In the genomic region with DNA sequence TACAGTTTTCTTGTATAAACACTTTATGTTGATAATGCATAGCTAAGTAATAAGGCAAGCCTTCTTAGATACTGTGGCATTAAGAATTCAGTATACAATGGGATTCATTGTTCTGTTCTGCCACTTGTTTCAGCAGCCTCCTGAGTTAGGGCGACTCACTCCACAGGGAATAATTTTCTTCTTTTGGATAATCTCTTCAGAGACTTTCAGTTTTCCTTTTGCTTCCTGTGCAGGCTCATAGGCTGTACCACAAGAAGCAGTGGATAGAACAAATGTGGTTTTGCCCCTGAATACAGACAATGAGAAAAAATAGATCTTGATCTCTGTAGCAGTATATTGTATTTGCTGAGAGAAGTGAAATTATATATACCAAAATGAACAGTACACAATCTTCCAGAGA, we compare ENCODE assay signal across 14 cellular contexts.
DNase-seq lines count a peak whose midpoint lies in the region; ATAC-seq and TF ChIP-seq lines count a peak whose summit lies in the region.
"Had no signal": no experiment of that assay in that cellular context is flagged by ENCODE, and none has a peak within 500 bp of the region (broad histone marks: within the 10 kb centered on the region; RNA-seq: fewer than 3 reads in every experiment).

No MANE protein-coding gene starts in this region.

- H3K79me2 ChIP-seq in neural progenitor cell (ENCODE audit: low read depth) = no peaks in the 10 kb centered on the region

- H3K27me3 ChIP-seq in neural progenitor cell (no peaks in the 10 kb centered on the region), lower lobe of right lung (ENCODE audit: low read depth) (no peaks in the 10 kb centered on the region)
- H3K27me3 ChIP-seq: uterus had no signal

- intact Hi-C loops in lower lobe of right lung (cut with DNase I) = loop anchor here (10.0 kb wide), 1 partner anchor 579 kb away; no protein-coding TSS in a partner anchor

- peaks cover 39% of the 10 kb centered on the region for H3K4me1 Mint-ChIP-seq in neural progenitor cell

- H3K4me1 ChIP-seq in neural progenitor cell (no peaks in the 10 kb centered on the region), lower lobe of right lung (peaks cover 4% of the 10 kb centered on the region)
- H3K4me1 ChIP-seq: uterus had no signal

- H3K4me3 Mint-ChIP-seq in neural progenitor cell = no peak overlapping the region
- H3K4me3 Mint-ChIP-seq: naive B cell had no signal

- H3K4me2 ChIP-seq in neural progenitor cell = no peak overlapping the region

- no peak overlapping the region for H3K27ac Mint-ChIP-seq in neural progenitor cell

- H4K20me1 ChIP-seq in neural progenitor cell (ENCODE audit: low read depth) = no peaks in the 10 kb centered on the region

- no peaks in the 10 kb centered on the region for H3F3A ChIP-seq in neural progenitor cell (ENCODE audit: low read depth)

- H3K27ac ChIP-seq in neural progenitor cell (no peak overlapping the region), lower lobe of right lung (no peak overlapping the region)
- H3K27ac ChIP-seq: uterus had no signal

- no peak overlapping the region for H2AFZ ChIP-seq in neural progenitor cell (replicated peaks)

- DNase-seq in EH (ENCODE audit: low read depth) = peak; percentile 32
- peak; percentile 64 for DNase-seq in NCI-H526 treated with DMSO at 0.1 percent for 48 hours (lab: John Stamatoyannopoulos, UW)
- peak; percentile 29 for DNase-seq in dermis blood vessel endothelial cell
- DNase-seq in neural progenitor cell (ENCODE audit: low spot score) = peak; percentile 15
- DNase-seq in lower lobe of right lung = no peak
- DNase-seq in COLO668 (lab: John Stamatoyannopoulos, UW; ENCODE audit: unreplicated experiment) = no peak
- DNase-seq: aorta, glutamatergic neuron, GOT3, naive B cell, uterus had no signal

- peaks cover 2% of the 10 kb centered on the region for H3K27me3 Mint-ChIP-seq in neural progenitor cell (ENCODE audit: insufficient read depth, low read depth)
- H3K27me3 Mint-ChIP-seq: naive B cell had no signal

- H3K36me3 ChIP-seq in neural progenitor cell = no peaks in the 10 kb centered on the region
- no peaks in the 10 kb centered on the region for H3K36me3 ChIP-seq in lower lobe of right lung
- H3K36me3 ChIP-seq: uterus had no signal

- H3K9me3 ChIP-seq in neural progenitor cell (ENCODE audit: low read depth) (no peaks in the 10 kb centered on the region), lower lobe of right lung (no peaks in the 10 kb centered on the region)
- H3K9me3 ChIP-seq: uterus had no signal

- no peak overlapping the region for H3K4me3 ChIP-seq in neural progenitor cell
- H3K4me3 ChIP-seq in lower lobe of right lung = no peak overlapping the region
- H3K4me3 ChIP-seq: K562, uterus had no signal

- TF ChIP-seq CTCF in neural progenitor cell (IDR thresholded peaks at IDR 0.05) (no peak), lower lobe of right lung (IDR thresholded peaks at IDR 0.05) (no peak)

- ATAC-seq in lower lobe of right lung = no peak
- no peak for ATAC-seq in GM19463 (IDR thresholded peaks at IDR 0.05; ENCODE audit: unreplicated experiment)
- ATAC-seq in HG02759 (IDR thresholded peaks at IDR 0.05; ENCODE audit: unreplicated experiment) = no peak

- no peak overlapping the region for H3K9ac ChIP-seq in neural progenitor cell

- H3K36me3 Mint-ChIP-seq in neural progenitor cell = no peaks in the 10 kb centered on the region

- no peaks in the 10 kb centered on the region for H3K9me3 Mint-ChIP-seq in neural progenitor cell
- H3K9me3 Mint-ChIP-seq: naive B cell had no signal

Comparison
In these comparisons a context has a peak if more than half of its experiments do, and no peak if none do; other contexts are left out.
1. DNase-seq: peak in EH (single experiment), NCI-H526 treated with DMSO at 0.1 percent for 48 hours (single experiment), dermis blood vessel endothelial cell (single experiment) and neural progenitor cell (single experiment); none in lower lobe of right lung (single experiment) and COLO668 (single experiment).